In genomic region chr16:52256310-52257078, GRCh38 we compare ENCODE assay signal across 23 cellular contexts.
DNase-seq lines count a peak whose midpoint lies in the region; ATAC-seq and TF ChIP-seq lines count a peak whose summit lies in the region.
"Had no signal": no experiment of that assay in that cellular context is flagged by ENCODE, and none has a peak within 500 bp of the region (broad histone marks: within the 10 kb centered on the region; RNA-seq: fewer than 3 reads in every experiment).

No MANE protein-coding gene starts in this region.

- H3K9me3 ChIP-seq in duodenal mucosa (ENCODE audit: control insufficient read depth in 1 of 2, low read length in 2 of 2), result no peaks in the 10 kb centered on the region
- H3K9me3 ChIP-seq: Caco-2, Peyer's patch had no signal

- no peak overlapping the region for H3K9ac ChIP-seq in duodenal mucosa (ENCODE audit: low read depth in 1 of 2, low read length in 2 of 2)
- H3K9ac ChIP-seq: KMS-11 had no signal

- H3K4me1 Mint-ChIP-seq in nephron (peaks cover 5% of the 10 kb centered on the region), type B pancreatic cell (ENCODE audit: unreplicated experiment) (peaks cover 9% of the 10 kb centered on the region)
- H3K4me1 Mint-ChIP-seq in activated CD4-positive, alpha-beta T cell treated with anti-CD3 and anti-CD28 coated beads, Interleukin-2, amount 10 ng/mL, durations not matched to agents 24 days and 14 days, result no peaks in the 10 kb centered on the region
- H3K4me1 Mint-ChIP-seq: B cell, IgD-negative memory B cell had no signal

- H3K4me1 ChIP-seq in duodenal mucosa (ENCODE audit: control insufficient read depth in 1 of 2, insufficient read depth in 2 of 2, low read length in 2 of 2), result peaks cover 9 to 27% of the 10 kb centered on the region in 2 donors
- H3K4me1 ChIP-seq: Peyer's patch had no signal

- no peak for ATAC-seq in esophagus mucosa
- ATAC-seq: CD8-positive, alpha-beta T cell had no signal

- no peaks in the 10 kb centered on the region for H3K27me3 ChIP-seq in duodenal mucosa (ENCODE audit: control insufficient read depth in 1 of 2, insufficient read depth in 2 of 2, low read length in 2 of 2)
- H3K27me3 ChIP-seq: Peyer's patch had no signal

- peak; percentile 22 for DNase-seq in kidney tubule cell (ENCODE audit: low spot score)
- DNase-seq in type B pancreatic cell (ENCODE audit: extremely low spot score, unreplicated experiment), result no peak
- no peak for DNase-seq in activated CD4-positive, alpha-beta T cell treated with anti-CD3 and anti-CD28 coated beads, Interleukin-2, amount 10 ng/mL, durations not matched to agents 24 days and 14 days
- no peak for DNase-seq in inferior parietal cortex (ENCODE audit: extremely low spot score)
- no peak for DNase-seq in NCI-H1436 (lab: John Stamatoyannopoulos, UW)
- DNase-seq: CD8-positive, alpha-beta T cell; DMS153; DND-41; MM.1S; NCI-H1694 treated with DMSO at 0.1 percent for 48 hours; NCI-H2081; NCI-H2227 treated with DMSO at 0.1 percent for 48 hours; NCI-H526 treated with DMSO at 0.1 percent for 48 hours; Peyer's patch; SHP77 treated with DMSO at 0.1 percent for 48 hours had no signal

- intact Hi-C loops in activated CD4-positive, alpha-beta T cell treated with anti-CD3 and anti-CD28 coated beads, Interleukin-2, amount 10 ng/mL, durations not matched to agents 24 days and 14 days (cut with micrococcal nuclease), result no loop called here

- H3K9me3 Mint-ChIP-seq in nephron, result no peaks in the 10 kb centered on the region
- H3K9me3 Mint-ChIP-seq in type B pancreatic cell, result no peaks in the 10 kb centered on the region
- H3K9me3 Mint-ChIP-seq in activated CD4-positive, alpha-beta T cell treated with anti-CD3 and anti-CD28 coated beads, Interleukin-2, amount 10 ng/mL, durations not matched to agents 24 days and 14 days, result no peaks in the 10 kb centered on the region
- H3K9me3 Mint-ChIP-seq: CD8-positive, alpha-beta T cell had no signal

- H3K4me3 ChIP-seq in duodenal mucosa (ENCODE audit: low read depth in 1 of 2, low read length in 2 of 2), result peak overlapping the region; percentile 39 to 52
- H3K4me3 ChIP-seq: Peyer's patch had no signal

- H3K36me3 ChIP-seq in duodenal mucosa (ENCODE audit: control insufficient read depth in 1 of 2, insufficient read depth in 2 of 2, low read length in 2 of 2), result no peaks in the 10 kb centered on the region
- H3K36me3 ChIP-seq: Peyer's patch had no signal

- H3K27ac ChIP-seq in duodenal mucosa (ENCODE audit: low read depth, low read length), result peak overlapping the region; percentile 61
- H3K27ac ChIP-seq: C4-2B, KMS-11 had no signal

- H3K4me3 Mint-ChIP-seq in nephron, result no peak overlapping the region
- H3K4me3 Mint-ChIP-seq in type B pancreatic cell, result peak overlapping the region; percentile 34
- H3K4me3 Mint-ChIP-seq in activated CD4-positive, alpha-beta T cell treated with anti-CD3 and anti-CD28 coated beads, Interleukin-2, amount 10 ng/mL, durations not matched to agents 24 days and 14 days, result no peak overlapping the region
- H3K4me3 Mint-ChIP-seq: B cell; CD8-positive, alpha-beta T cell; IgD-negative memory B cell had no signal

- H3K27ac Mint-ChIP-seq in nephron (peak overlapping the region in 2 of 3 experiments; percentile 19 to 86), type B pancreatic cell (peak overlapping the region; percentile 63)
- H3K27ac Mint-ChIP-seq in activated CD4-positive, alpha-beta T cell treated with anti-CD3 and anti-CD28 coated beads, Interleukin-2, amount 10 ng/mL, durations not matched to agents 24 days and 14 days, result no peak overlapping the region
- H3K27ac Mint-ChIP-seq: B cell; CD8-positive, alpha-beta T cell; IgD-negative memory B cell had no signal

- H3K36me3 Mint-ChIP-seq in nephron (ENCODE audit: low read depth) (no peaks in the 10 kb centered on the region), type B pancreatic cell (no peaks in the 10 kb centered on the region)
- no peaks in the 10 kb centered on the region for H3K36me3 Mint-ChIP-seq in activated CD4-positive, alpha-beta T cell treated with anti-CD3 and anti-CD28 coated beads, Interleukin-2, amount 10 ng/mL, durations not matched to agents 24 days and 14 days (ENCODE audit: low read depth)
- H3K36me3 Mint-ChIP-seq: CD8-positive, alpha-beta T cell had no signal

- no peak for TF ChIP-seq CTCF in nephron (IDR thresholded peaks at IDR 0.05; ENCODE audit: unreplicated experiment in 3 of 3)
- no peak for TF ChIP-seq CTCF in type B pancreatic cell (conservative IDR thresholded peaks at IDR 0.05)

- H3K27me3 Mint-ChIP-seq in nephron (ENCODE audit: low read depth) (no peaks in the 10 kb centered on the region), type B pancreatic cell (peaks cover 68% of the 10 kb centered on the region)
- H3K27me3 Mint-ChIP-seq in activated CD4-positive, alpha-beta T cell treated with anti-CD3 and anti-CD28 coated beads, Interleukin-2, amount 10 ng/mL, durations not matched to agents 24 days and 14 days, result no peaks in the 10 kb centered on the region
- H3K27me3 Mint-ChIP-seq: B cell, IgD-negative memory B cell had no signal
